ENCODE assay signal across 16 cellular contexts in the genomic region with DNA sequence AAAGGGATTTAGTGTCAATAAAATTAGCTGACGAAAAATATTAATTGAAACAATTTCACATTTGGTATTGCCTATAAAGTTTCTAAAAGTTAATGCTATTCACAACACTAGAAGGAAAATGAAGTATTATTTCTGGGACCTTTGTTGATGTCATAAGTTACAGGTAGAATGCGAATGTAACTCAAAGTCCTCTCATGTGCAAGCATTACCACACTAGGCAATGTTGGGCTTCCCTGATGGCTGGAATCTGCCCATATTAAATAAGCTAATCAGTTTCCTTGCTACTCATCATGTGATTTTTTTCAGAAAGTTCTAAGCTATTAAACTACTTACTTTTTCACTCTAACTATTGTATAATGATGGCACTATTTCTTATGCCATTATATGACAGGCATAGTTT. TPM values are rescaled to one million over a fixed set of nuclear protein-coding genes. Genes with fewer than 3 reads are reported as not detected.
A peak's percentile ranks its signal among the peaks of the same experiment; 100 is the strongest.
DNase-seq lines count a peak whose midpoint lies in the region; ATAC-seq, FAIRE-seq and TF ChIP-seq lines count a peak whose summit lies in the region.
"Had no signal": no experiment of that assay in that cellular context is flagged by ENCODE, and none has a peak within 500 bp of the region (broad histone marks: within the 10 kb centered on the region; RNA-seq: fewer than 3 reads in every experiment).

No MANE protein-coding gene starts in this region.

- peak overlapping the region in 1 of 2 donors; percentile 42 for H3K27ac ChIP-seq in liver (ENCODE audit: low read depth in 1 of 2, low read length in 2 of 2)
- no peak overlapping the region for H3K27ac ChIP-seq in HepG2 (ENCODE audit: extremely low read length, insufficient read depth, low read length)
- H3K27ac ChIP-seq: BLaER1 treated with 17β-estradiol and CSF1 and Interleukin-3, amounts not matched to agents 10 nM and 100 nM had no signal

- H3K4me1 ChIP-seq in liver (ENCODE audit: control insufficient read depth in 4 of 4, insufficient read depth in 4 of 4, low read length in 3 of 4): peaks cover 3 to 33% (median 9%) of the 10 kb centered on the region in 4 donors
- H3K4me1 ChIP-seq in HepG2 (ENCODE audit: insufficient read depth, low read length): peaks cover 27% of the 10 kb centered on the region
- H3K4me1 ChIP-seq: BLaER1 treated with 17β-estradiol and CSF1 and Interleukin-3, amounts not matched to agents 10 nM and 100 nM had no signal

- CTCF ChIA-PET in HepG2 (lab: Yijun Ruan, JAX; ENCODE audit: low intra/inter-chr PET ratio, low total read pairs): no interaction called here

- TF ChIP-seq RAD21 in liver (IDR thresholded peaks at IDR 0.05) (peak in 1 of 2 donors; percentile 16), HepG2 (CRISPR knock-in tag; IDR thresholded peaks at IDR 0.05) (no peak)

- H3K9me3 Mint-ChIP-seq in stimulated activated memory B cell treated with anti-CD40 and anti-IgM and Interleukin-4, amounts not matched to agents 10 μg/mL and 1 μg/mL and 100 μg/mL, for 72 hours: no peaks in the 10 kb centered on the region
- H3K9me3 Mint-ChIP-seq: CD8-positive, alpha-beta T cell; H9 had no signal

- H3K4me1 Mint-ChIP-seq in stimulated activated memory B cell treated with anti-CD40 and anti-IgM and Interleukin-4, amounts not matched to agents 10 μg/mL and 1 μg/mL and 100 μg/mL, for 72 hours: peaks cover 50% of the 10 kb centered on the region

- no peak for TF ChIP-seq POLR2A in HepG2 (IDR thresholded peaks at IDR 0.05; ENCODE audit: insufficient read depth in 1 of 2, low read depth in 2 of 2, low read length in 2 of 2)

- H3K36me3 ChIP-seq in liver (ENCODE audit: control insufficient read depth in 4 of 4, insufficient read depth in 3 of 4, low read depth in 1 of 4, low read length in 3 of 4) (no peaks in the 10 kb centered on the region), HepG2 (replicated peaks in 1 of 2; ENCODE audit: control insufficient read depth in 1 of 2, insufficient read depth in 2 of 2, low read length in 2 of 2) (0 out of 5 replicates have a peak, but pooled peaks cover 0 to 2% of the 10 kb centered on the region in 2 experiments)
- H3K36me3 ChIP-seq: BLaER1 treated with 17β-estradiol and CSF1 and Interleukin-3, amounts not matched to agents 10 nM and 100 nM had no signal

- no peaks in the 10 kb centered on the region for H3K27me3 ChIP-seq in liver (ENCODE audit: control insufficient read depth in 4 of 4, insufficient read depth in 4 of 4, low read length in 3 of 4)
- H3K27me3 ChIP-seq in HepG2 (ENCODE audit: control insufficient read depth in 1 of 2, insufficient read depth in 2 of 2, low read length in 2 of 2): no peaks in the 10 kb centered on the region
- H3K27me3 ChIP-seq: BLaER1 treated with 17β-estradiol and CSF1 and Interleukin-3, amounts not matched to agents 10 nM and 100 nM had no signal

- no peak overlapping the region for H3K4me2 ChIP-seq in HepG2 (ENCODE audit: low read depth, low read length)
- H3K4me2 ChIP-seq: BLaER1 treated with 17β-estradiol and CSF1 and Interleukin-3, amounts not matched to agents 10 nM and 100 nM had no signal

- H2AFZ ChIP-seq in HepG2 (ENCODE audit: low read length): no peak overlapping the region

- no peak for FAIRE-seq in HepG2 (lab: Jason Lieb, UNC)
- FAIRE-seq: H1 had no signal

- ATAC-seq in HepG2 (no peak), left lobe of liver (peak; percentile 72), HG02938 (IDR thresholded peaks at IDR 0.05; ENCODE audit: unreplicated experiment) (no peak), GM18502 (IDR thresholded peaks at IDR 0.05; ENCODE audit: poor library complexity, unreplicated experiment) (no peak)
- no peak for ATAC-seq in stimulated activated memory B cell treated with anti-CD40 and anti-IgM and Interleukin-4, amounts not matched to agents 10 μg/mL and 1 μg/mL and 100 μg/mL, for 72 hours
- ATAC-seq: CD8-positive, alpha-beta T cell had no signal

- TF ChIP-seq EP300 in HepG2 (IDR thresholded peaks at IDR 0.05; ENCODE audit: low read depth in 2 of 2, low read length in 2 of 2) (no peak), HepG2 (CRISPR knock-in tag; IDR thresholded peaks at IDR 0.05; ENCODE audit: borderline replicate concordance) (no peak)

- H3K9me3 ChIP-seq in liver (ENCODE audit: control insufficient read depth in 4 of 4, low read length in 3 of 4) (no peaks in the 10 kb centered on the region), HepG2 (ENCODE audit: low read length) (no peaks in the 10 kb centered on the region)
- H3K9me3 ChIP-seq: BLaER1 treated with 17β-estradiol and CSF1 and Interleukin-3, amounts not matched to agents 10 nM and 100 nM had no signal

- H3K4me3 Mint-ChIP-seq in stimulated activated memory B cell treated with anti-CD40 and anti-IgM and Interleukin-4, amounts not matched to agents 10 μg/mL and 1 μg/mL and 100 μg/mL, for 72 hours: no peak overlapping the region
- H3K4me3 Mint-ChIP-seq: CD8-positive, alpha-beta T cell; H9 had no signal

- H3K27me3 Mint-ChIP-seq in stimulated activated memory B cell treated with anti-CD40 and anti-IgM and Interleukin-4, amounts not matched to agents 10 μg/mL and 1 μg/mL and 100 μg/mL, for 72 hours: no peaks in the 10 kb centered on the region
- H3K27me3 Mint-ChIP-seq: B cell had no signal

- in situ Hi-C loops in HepG2 (cut with HindIII; ENCODE audit: extremely low pct_ligation_motif_present, low pct_unique_long_range_greater_than_20kb): no loop called here

- TF ChIP-seq CTCF in liver (IDR thresholded peaks at IDR 0.05; ENCODE audit: low read depth, low read length, missing input control) (no peak), HepG2 (CRISPR knock-in tag; IDR thresholded peaks at IDR 0.05) (no peak)

- no peaks in the 10 kb centered on the region for H3K36me3 Mint-ChIP-seq in stimulated activated memory B cell treated with anti-CD40 and anti-IgM and Interleukin-4, amounts not matched to agents 10 μg/mL and 1 μg/mL and 100 μg/mL, for 72 hours
- H3K36me3 Mint-ChIP-seq: CD8-positive, alpha-beta T cell had no signal

- WGBS in liver: 73% methylated on average over 2 of the region's 2 CpGs
- 94% methylated on average over 2 of the region's 2 CpGs for WGBS in HepG2 (ENCODE audit: low lambda C conversion rate)

- peaks cover 89% of the 10 kb centered on the region for H3K79me2 ChIP-seq in HepG2 (ENCODE audit: insufficient read depth, low read length)

- H3K27ac Mint-ChIP-seq in stimulated activated memory B cell treated with anti-CD40 and anti-IgM and Interleukin-4, amounts not matched to agents 10 μg/mL and 1 μg/mL and 100 μg/mL, for 72 hours: peak overlapping the region; percentile 76
- H3K27ac Mint-ChIP-seq: B cell; CD8-positive, alpha-beta T cell; H9 had no signal

- no TSS peak for BruUV-seq in HepG2 (replicated peaks; lab: Mats Ljungman, UMichigan)

- no peaks in the 10 kb centered on the region for H4K20me1 ChIP-seq in HepG2 (ENCODE audit: insufficient read depth, low read length)
- H4K20me1 ChIP-seq: BLaER1 treated with 17β-estradiol and CSF1 and Interleukin-3, amounts not matched to agents 10 nM and 100 nM had no signal

- H3K9ac ChIP-seq in liver (ENCODE audit: low read depth in 1 of 2, low read length in 2 of 2) (no peak overlapping the region), HepG2 (ENCODE audit: insufficient read depth, low read depth, low read length) (no peak overlapping the region)
- H3K9ac ChIP-seq: BLaER1 treated with 17β-estradiol and CSF1 and Interleukin-3, amounts not matched to agents 10 nM and 100 nM had no signal

- intact Hi-C loops in HepG2 (cut with micrococcal nuclease; ENCODE audit: unreplicated experiment): no loop called here

- POLR2A ChIA-PET in HepG2 (lab: Yijun Ruan, JAX): interaction anchor here (1.2 kb wide), 1 partner anchor 45 kb away, joined by 3 read pairs; a partner anchor contains a TSS

- H3K4me3 ChIP-seq in liver (ENCODE audit: low read depth in 1 of 3, low read length in 3 of 3) (no peak overlapping the region), HepG2 (replicated peaks in 1 of 3; ENCODE audit: insufficient read depth in 1 of 3, low read depth in 2 of 3, low read length in 3 of 3) (no peak overlapping the region)
- H3K4me3 ChIP-seq: BLaER1 treated with 17β-estradiol and CSF1 and Interleukin-3, amounts not matched to agents 10 nM and 100 nM had no signal

- DNase-seq in HepG2 (ENCODE audit: low spot score) (no peak), left lobe of liver (ENCODE audit: low spot score) (no peak)
- no peak for DNase-seq in activated CD8-positive, alpha-beta memory T cell treated with anti-CD3 and anti-CD28 coated beads, Interleukin-2, amount 50 U/mL, for 48 hours
- DNase-seq: 8988T; Calu3; CD8-positive, alpha-beta T cell; DMS79 treated with DMSO at 0.1 percent for 48 hours; GF-D8; H9 had no signal

TF ChIP-seq in liver, 16 proteins besides CTCF, POLR2A, EP300 and RAD21 (continues in another document):
- peak; percentile 43 for TF ChIP-seq SP1 (IDR thresholded peaks at IDR 0.05)

TF ChIP-seq in HepG2, 621 proteins besides CTCF, POLR2A, EP300 and RAD21 (continues in another document):
- no peak for TF ChIP-seq RORA (CRISPR knock-in tag; IDR thresholded peaks at IDR 0.05)
- TF ChIP-seq TAF15 (IDR thresholded peaks at IDR 0.05; ENCODE audit: low read depth, low read length, poor library complexity, severe bottlenecking): no peak

RNA-seq across cellular contexts. Expression of a gene that starts 44.6 kb away (rescaled TPM):
- total RNA-seq in liver (100 to 1,000 TPM in 1 of 2 donors, 10 to 100 TPM in 1; 16.3 to 114 TPM), HepG2 (2016; rRNA removed; fragmentation: Illumina TruSeq; extraction: Trizol) (85.4 and 86.8 TPM in 2 replicates), left lobe of liver (75.0 TPM)
- polyA plus RNA-seq in liver (10 to 100 TPM; 23.2 to 49.6 TPM), HepG2 (2011; rRNA removed) (24.8 and 32.6 TPM in 2 replicates)
- 35.1 and 42.3 TPM in 2 replicates for total RNA-seq in HepG2 (2016; cell fraction: cytosol; rRNA removed; fragmentation: Illumina TruSeq; extraction: Trizol; ENCODE audit: low read depth)
- 73.7 and 77.7 TPM in 2 replicates for total RNA-seq in HepG2 (2016; cell fraction: insoluble cytoplasmic fraction; rRNA removed; fragmentation: Illumina TruSeq; extraction: Trizol)
- 71.4 and 76.7 TPM in 2 replicates for total RNA-seq in HepG2 (2016; cell fraction: membrane; rRNA removed; fragmentation: Illumina TruSeq; extraction: Trizol)
- total RNA-seq in HepG2 (2016; cell fraction: nucleus; rRNA removed; fragmentation: Illumina TruSeq; extraction: Trizol): 248 and 259 TPM in 2 replicates
- 19.5 and 26.5 TPM in 2 replicates for polyA plus RNA-seq in HepG2 (2011; cell fraction: cytosol; rRNA removed)
- polyA plus RNA-seq in HepG2 (2011; cell fraction: nucleus; rRNA removed): 33.4 and 41.2 TPM in 2 replicates
- polyA plus RNA-seq in HepG2 (2012): 31.4 and 38.1 TPM in 2 replicates
- 6.4 and 6.8 TPM in 2 replicates for polyA plus RNA-seq in HepG2 (2016; cell fraction: cytosol; fragmentation: Illumina TruSeq; extraction: Trizol; ENCODE audit: low read depth)
- polyA plus RNA-seq in HepG2 (2016; cell fraction: insoluble cytoplasmic fraction; fragmentation: Illumina TruSeq; extraction: Trizol; ENCODE audit: low read depth): 88.1 and 93.4 TPM in 2 replicates
- 23.7 and 27.6 TPM in 2 replicates for polyA plus RNA-seq in HepG2 (2016; cell fraction: membrane; fragmentation: Illumina TruSeq; extraction: Trizol; ENCODE audit: low read depth)
- polyA plus RNA-seq in HepG2 (2016; cell fraction: nucleus; fragmentation: Illumina TruSeq; extraction: Trizol; ENCODE audit: insufficient read depth, low read depth): 92.3 and 103 TPM in 2 replicates
- 16.0 and 59.5 TPM in 2 replicates for polyA minus RNA-seq in HepG2 (2011; rRNA and poly(A)+ RNA removed; ENCODE audit: low replicate concordance)
- polyA minus RNA-seq in HepG2 (2011; cell fraction: cytosol; rRNA and poly(A)+ RNA removed): 45.9 and 59.2 TPM in 2 replicates
- polyA minus RNA-seq in HepG2 (2011; cell fraction: nucleus; rRNA and poly(A)+ RNA removed): 337 and 403 TPM in 2 replicates
